ENCODE assay signal across 11 cellular contexts in genomic region chr16:89364603-89365002, GRCh38.
DNase-seq lines count a peak whose midpoint lies in the region; ATAC-seq and TF ChIP-seq lines count a peak whose summit lies in the region.
"Had no signal": no experiment of that assay in that cellular context is flagged by ENCODE, and none has a peak within 500 bp of the region (broad histone marks: within the 10 kb centered on the region; RNA-seq: fewer than 3 reads in every experiment).

No MANE protein-coding gene starts in this region.

- H3K27me3 ChIP-seq in fibroblast of lung (ENCODE audit: control insufficient read depth, insufficient read depth, low read length) (no peaks in the 10 kb centered on the region), skeletal muscle satellite cell (ENCODE audit: control insufficient read depth, insufficient read depth, low read length) (no peaks in the 10 kb centered on the region)
- H3K27me3 ChIP-seq: SJSA1 had no signal

- peak overlapping the region; percentile 46 for H3K4me2 ChIP-seq in fibroblast of lung (ENCODE audit: extremely low read depth, insufficient read depth, low read length)
- peak overlapping the region; percentile 5 for H3K4me2 ChIP-seq in skeletal muscle satellite cell (ENCODE audit: low read length)

- ATAC-seq in activated T-cell treated with anti-CD3 and anti-CD28 coated beads, Interleukin-2, amount 50 U/mL, for 4 hours, result no peak
- ATAC-seq in SK-N-SH treated with all-trans-retinoic acid at 6 μM for 48 hours, result peak; percentile 47
- ATAC-seq in GM21447 (IDR thresholded peaks at IDR 0.05; ENCODE audit: unreplicated experiment), result no peak

- H3K4me1 ChIP-seq in fibroblast of lung (ENCODE audit: control insufficient read depth, extremely low read depth, insufficient read depth, low read length) (peaks cover 17% of the 10 kb centered on the region), skeletal muscle satellite cell (ENCODE audit: control insufficient read depth, insufficient read depth, low read length) (peaks cover 60% of the 10 kb centered on the region)

- no peaks in the 10 kb centered on the region for H3K27me3 Mint-ChIP-seq in activated T-cell treated with anti-CD3 and anti-CD28 coated beads, Interleukin-2, amount 50 U/mL, for 24 hours
- H3K27me3 Mint-ChIP-seq in activated T-cell treated with anti-CD3 and anti-CD28 coated beads, Interleukin-2, amount 50 U/mL, for 4 hours (ENCODE audit: low read depth), result no peaks in the 10 kb centered on the region

- H3K9ac ChIP-seq in fibroblast of lung (ENCODE audit: insufficient read depth, low read length) (no peak overlapping the region), skeletal muscle satellite cell (ENCODE audit: low read depth, low read length) (peak overlapping the region; percentile 8)

- H3K36me3 ChIP-seq in fibroblast of lung (ENCODE audit: control insufficient read depth, insufficient read depth, low read length) (peaks cover 5% of the 10 kb centered on the region), skeletal muscle satellite cell (ENCODE audit: insufficient read depth, low read length) (no peaks in the 10 kb centered on the region)

- H3K79me2 ChIP-seq in fibroblast of lung (ENCODE audit: control insufficient read depth, insufficient read depth, low read length), result peaks cover 92% of the 10 kb centered on the region

- H3K9me3 ChIP-seq in fibroblast of lung (ENCODE audit: control insufficient read depth, insufficient read depth, low read depth, low read length) (no peaks in the 10 kb centered on the region), skeletal muscle satellite cell (replicated peaks; ENCODE audit: low read length) (no peaks in the 10 kb centered on the region)
- H3K9me3 ChIP-seq: SJSA1 had no signal

- H3K27ac Mint-ChIP-seq in activated T-cell treated with anti-CD3 and anti-CD28 coated beads, Interleukin-2, amount 50 U/mL, for 24 hours, result peak overlapping the region; percentile 89

- no peak overlapping the region for H3K4me3 ChIP-seq in fibroblast of lung (replicated peaks in 1 of 4; ENCODE audit: control extremely low read depth in 1 of 4, insufficient read depth in 1 of 4, low read depth in 3 of 4, low read length in 4 of 4)
- no peak overlapping the region for H3K4me3 ChIP-seq in skeletal muscle satellite cell (ENCODE audit: low read length)
- H3K4me3 ChIP-seq: SJSA1 had no signal

- no peaks in the 10 kb centered on the region for H3K9me3 Mint-ChIP-seq in activated T-cell treated with anti-CD3 and anti-CD28 coated beads, Interleukin-2, amount 50 U/mL, for 24 hours
- H3K9me3 Mint-ChIP-seq in activated T-cell treated with anti-CD3 and anti-CD28 coated beads, Interleukin-2, amount 50 U/mL, for 4 hours, result no peaks in the 10 kb centered on the region

- no peak overlapping the region for H2AFZ ChIP-seq in fibroblast of lung (ENCODE audit: low read length)

- H3K27ac ChIP-seq in fibroblast of lung (ENCODE audit: insufficient read depth, low read length), result peak overlapping the region; percentile 64
- H3K27ac ChIP-seq: SJSA1 had no signal

- peaks cover 95% of the 10 kb centered on the region for H3K4me1 Mint-ChIP-seq in activated T-cell treated with anti-CD3 and anti-CD28 coated beads, Interleukin-2, amount 50 U/mL, for 24 hours (ENCODE audit: low read depth)
- H3K4me1 Mint-ChIP-seq in activated T-cell treated with anti-CD3 and anti-CD28 coated beads, Interleukin-2, amount 50 U/mL, for 4 hours (ENCODE audit: low read depth), result peaks cover 85% of the 10 kb centered on the region

- no peak for DNase-seq in activated T-cell treated with anti-CD3 and anti-CD28 coated beads, Interleukin-2, amount 50 U/mL, for 24 hours
- DNase-seq in activated T-cell treated with anti-CD3 and anti-CD28 coated beads, Interleukin-2, amount 50 U/mL, for 4 hours, result no peak
- peak; percentile 60 to 61 for DNase-seq in fibroblast of lung (ENCODE audit: low read depth in 2 of 2)
- DNase-seq in KG1 (lab: John Stamatoyannopoulos, UW), result no peak
- no peak for DNase-seq in DMS53 (lab: John Stamatoyannopoulos, UW)
- DNase-seq: erythroblast, NCI-H1436 treated with DMSO at 0.1 percent for 48 hours had no signal

- no peak overlapping the region for H3K4me3 Mint-ChIP-seq in activated T-cell treated with anti-CD3 and anti-CD28 coated beads, Interleukin-2, amount 50 U/mL, for 24 hours
- no peak overlapping the region for H3K4me3 Mint-ChIP-seq in activated T-cell treated with anti-CD3 and anti-CD28 coated beads, Interleukin-2, amount 50 U/mL, for 4 hours

- H4K20me1 ChIP-seq in fibroblast of lung (ENCODE audit: control insufficient read depth, extremely low read depth, insufficient read depth, low read length), result peaks cover 4% of the 10 kb centered on the region

- TF ChIP-seq CTCF in fibroblast of lung (conservative IDR thresholded peaks at IDR 0.05 in 1 of 2, IDR thresholded peaks at IDR 0.05 in 1 of 2; ENCODE audit: low read depth in 1 of 2, low read length in 2 of 2), result no peak

- H3K36me3 Mint-ChIP-seq in activated T-cell treated with anti-CD3 and anti-CD28 coated beads, Interleukin-2, amount 50 U/mL, for 24 hours (ENCODE audit: low read depth), result peaks cover 60% of the 10 kb centered on the region
- peaks cover 7% of the 10 kb centered on the region for H3K36me3 Mint-ChIP-seq in activated T-cell treated with anti-CD3 and anti-CD28 coated beads, Interleukin-2, amount 50 U/mL, for 4 hours (ENCODE audit: insufficient read depth)

TF ChIP-seq in SK-N-SH treated with all-trans-retinoic acid at 6 μM for 48 hours, 23 proteins besides CTCF, POLR2A, EP300 and RAD21:
- TF ChIP-seq, protein P1, sequence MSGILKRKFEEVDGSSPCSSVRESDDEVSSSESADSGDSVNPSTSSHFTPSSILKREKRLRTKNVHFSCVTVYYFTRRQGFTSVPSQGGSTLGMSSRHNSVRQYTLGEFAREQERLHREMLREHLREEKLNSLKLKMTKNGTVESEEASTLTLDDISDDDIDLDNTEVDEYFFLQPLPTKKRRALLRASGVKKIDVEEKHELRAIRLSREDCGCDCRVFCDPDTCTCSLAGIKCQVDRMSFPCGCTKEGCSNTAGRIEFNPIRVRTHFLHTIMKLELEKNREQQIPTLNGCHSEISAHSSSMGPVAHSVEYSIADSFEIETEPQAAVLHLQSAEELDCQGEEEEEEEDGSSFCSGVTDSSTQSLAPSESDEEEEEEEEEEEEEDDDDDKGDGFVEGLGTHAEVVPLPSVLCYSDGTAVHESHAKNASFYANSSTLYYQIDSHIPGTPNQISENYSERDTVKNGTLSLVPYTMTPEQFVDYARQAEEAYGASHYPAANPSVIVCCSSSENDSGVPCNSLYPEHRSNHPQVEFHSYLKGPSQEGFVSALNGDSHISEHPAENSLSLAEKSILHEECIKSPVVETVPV (CRISPR knock-in tag; IDR thresholded peaks at IDR 0.05), result no peak
- TF ChIP-seq SNAI2 (CRISPR knock-in tag; IDR thresholded peaks at IDR 0.05), result no peak
- TF ChIP-seq TCF4 (CRISPR knock-in tag; IDR thresholded peaks at IDR 0.05; ENCODE audit: borderline replicate concordance), result 0 out of 2 replicates have a peak, but pooled peaks have one; percentile 29
- TF ChIP-seq PPARA (CRISPR knock-in tag; IDR thresholded peaks at IDR 0.05; ENCODE audit: borderline replicate concordance), result no peak

Comparison
In these comparisons a context has a peak if more than half of its experiments do, and no peak if none do; other contexts are left out.
1. DNase-seq: peak in fibroblast of lung (2 of 2); none in activated T-cell treated with anti-CD3 and anti-CD28 coated beads, Interleukin-2, amount 50 U/mL, for 24 hours (single experiment), activated T-cell treated with anti-CD3 and anti-CD28 coated beads, Interleukin-2, amount 50 U/mL, for 4 hours (single experiment), KG1 (single experiment) and DMS53 (single experiment).